In genomic region chr22:50525991-50526848, GRCh38 we compare ENCODE assay signal across 8 cellular contexts.
DNase-seq lines count a peak whose midpoint lies in the region; ATAC-seq lines count a peak whose summit lies in the region.

No MANE protein-coding gene starts in this region.

- H3K36me3 Mint-ChIP-seq in memory B cell = peaks cover 4% of the 10 kb centered on the region

- no peaks in the 10 kb centered on the region for H3K27me3 Mint-ChIP-seq in memory B cell

- peaks cover 24% of the 10 kb centered on the region for H3K4me1 Mint-ChIP-seq in memory B cell

- H3K27ac Mint-ChIP-seq in memory B cell = peak overlapping the region; percentile 95

- DNase-seq in Ammon's horn (ENCODE audit: low spot score) (peak; percentile 73), NCI-H748 (lab: John Stamatoyannopoulos, UW; ENCODE audit: unreplicated experiment) (peak; percentile 83), memory B cell (ENCODE audit: low spot score in 2 of 2) (peak; percentile 82 to 95)
- DNase-seq in activated CD8-positive, alpha-beta memory T cell treated with anti-CD3 and anti-CD28 coated beads for 1 hour (ENCODE audit: extremely low read depth in 1 of 2, low read depth in 1 of 2) = peak; percentile 57 to 71
- peak; percentile 66 for DNase-seq in effector CD8-positive, alpha-beta T cell (lab: John Stamatoyannopoulos, UW)
- peak; percentile 57 for DNase-seq in stimulated activated CD8-positive, alpha-beta memory T cell treated with anti-CD3 and anti-CD28 coated beads, Interleukin-15, amount 100 ng/mL, for 1 hour (ENCODE audit: low read depth)

- peak; percentile 13 for ATAC-seq in GM18873 (IDR thresholded peaks at IDR 0.05; ENCODE audit: low FRiP score, unreplicated experiment)
- peak; percentile 25 for ATAC-seq in HG03108 (IDR thresholded peaks at IDR 0.05; ENCODE audit: unreplicated experiment)
- peak; percentile 26 for ATAC-seq in memory B cell (ENCODE audit: low read depth)

- H3K4me3 Mint-ChIP-seq in memory B cell = peak overlapping the region; percentile 88

- no peaks in the 10 kb centered on the region for H3K9me3 Mint-ChIP-seq in memory B cell

Comparison
In these comparisons a context has a peak if more than half of its experiments do, and no peak if none do; other contexts are left out.
1. Peak in every context shown above with its lines: DNase-seq and ATAC-seq.